Comparison of ENCODE assay signal across 11 cellular contexts in genomic region chr9:33749305-33749654, GRCh38. TPM values are rescaled to one million over a fixed set of nuclear protein-coding genes. Genes with fewer than 3 reads are reported as not detected.
A peak's percentile ranks its signal among the peaks of the same experiment; 100 is the strongest.
DNase-seq lines count a peak whose midpoint lies in the region; ATAC-seq and TF ChIP-seq lines count a peak whose summit lies in the region.
"Not testable (repeated sequence)": the region's sequence is repeated elsewhere in the genome, so short reads cannot be mapped to it uniquely, and the experiment has no call there.
"Had no signal": no experiment of that assay in that cellular context is flagged by ENCODE, and none has a peak within 500 bp of the region (broad histone marks: within the 10 kb centered on the region; RNA-seq: fewer than 3 reads in every experiment).

No MANE protein-coding gene starts in this region.

- DNase-seq in CD8-positive, alpha-beta memory T cell, result peak in 2 of 5 donors; percentile 35 to 72
- peak in 18 of 34 experiments; percentile 3 to 34 (median 18) for DNase-seq in T-cell
- peak; percentile 42 for DNase-seq in activated CD4-positive, alpha-beta memory T cell treated with anti-CD3 and anti-CD28 coated beads, Interleukin-2, amount 10 ng/mL, durations not matched to agents 7 days and 5 days
- peak; percentile 4 for DNase-seq in activated gamma-delta T cell treated with anti-CD3 and anti-CD28 coated beads, Interleukin-2, amount 50 U/mL, for 16 hours (ENCODE audit: low read depth)
- not testable (repeated sequence) for DNase-seq in central memory CD8-positive, alpha-beta T cell (ENCODE audit: low spot score in 2 of 2)
- DNase-seq in stimulated activated naive CD8-positive, alpha-beta T cell treated with anti-CD3 and anti-CD28 coated beads, Interleukin-15, amount 100 ng/mL, for 72 hours, result peak in 1 of 2 donors; percentile 50

- H3K4me2 ChIP-seq in Loucy (ENCODE audit: low read depth, low read length, poor library complexity, severe bottlenecking), result peak overlapping the region; percentile 90

- peak overlapping the region; percentile 75 for H3K9ac ChIP-seq in Loucy (ENCODE audit: low read depth, low read length, poor library complexity, severe bottlenecking)

- H3K9me2 ChIP-seq in Loucy (replicated peaks; ENCODE audit: low read depth, low read length), result not testable (repeated sequence)

- H3K4me3 Mint-ChIP-seq in CD8-positive, alpha-beta memory T cell, result peak overlapping the region; percentile 80 to 90 (median 87)
- peak overlapping the region; percentile 67 to 76 (median 68) for H3K4me3 Mint-ChIP-seq in T-cell
- H3K4me3 Mint-ChIP-seq in activated CD4-positive, alpha-beta memory T cell treated with anti-CD3 and anti-CD28 coated beads, Interleukin-2, amount 10 ng/mL, durations not matched to agents 7 days and 5 days, result peak overlapping the region; percentile 69
- H3K4me3 Mint-ChIP-seq in central memory CD8-positive, alpha-beta T cell, result peak overlapping the region; percentile 80
- peak overlapping the region; percentile 83 to 88 for H3K4me3 Mint-ChIP-seq in stimulated activated naive CD8-positive, alpha-beta T cell treated with anti-CD3 and anti-CD28 coated beads, Interleukin-15, amount 100 ng/mL, for 72 hours

- CTCF ChIA-PET in CD8-positive, alpha-beta memory T cell (lab: Charles Lee), result interaction anchor here (1.5 to 1.8 kb wide), 4 partner anchors 12 to 125 kb away, joined by 4 to 7 read pairs (median 7); no protein-coding TSS in a partner anchor
- CTCF ChIA-PET in T-cell (lab: Charles Lee), result interaction anchor here in 1 of 2 donors (1.2 to 1.9 kb wide), 4 partner anchors 9 to 65 kb away, joined by 3 to 8 read pairs (median 5); no protein-coding TSS in a partner anchor
- CTCF ChIA-PET in activated CD4-positive, alpha-beta memory T cell treated with anti-CD3 and anti-CD28 coated beads, Interleukin-2, amount 10 ng/mL, durations not matched to agents 7 days and 5 days (lab: Charles Lee), result interaction anchor here (1.1 to 3.2 kb wide), 4 partner anchors 10 to 133 kb away, joined by 3 to 15 read pairs (median 6); no protein-coding TSS in a partner anchor

- peak in 3 of 4 experiments; percentile 26 to 68 (median 28) for ATAC-seq in T-cell (replicated peaks in 1 of 4)
- peak; percentile 40 for ATAC-seq in central memory CD8-positive, alpha-beta T cell (replicated peaks; ENCODE audit: extremely low read depth, poor library complexity, severe bottlenecking)
- ATAC-seq in stimulated activated naive CD8-positive, alpha-beta T cell treated with anti-CD3 and anti-CD28 coated beads, Interleukin-15, amount 100 ng/mL, for 72 hours, result peak; percentile 82

- not testable (repeated sequence) for H3K9me3 Mint-ChIP-seq in CD8-positive, alpha-beta memory T cell; T-cell; activated CD4-positive, alpha-beta memory T cell treated with anti-CD3 and anti-CD28 coated beads, Interleukin-2, amount 10 ng/mL, durations not matched to agents 7 days and 5 days; central memory CD8-positive, alpha-beta T cell; stimulated activated naive CD8-positive, alpha-beta T cell treated with anti-CD3 and anti-CD28 coated beads, Interleukin-15, amount 100 ng/mL, for 72 hours

- H3K36me3 Mint-ChIP-seq in CD8-positive, alpha-beta memory T cell; T-cell; activated CD4-positive, alpha-beta memory T cell treated with anti-CD3 and anti-CD28 coated beads, Interleukin-2, amount 10 ng/mL, durations not matched to agents 7 days and 5 days (ENCODE audit: low read depth); central memory CD8-positive, alpha-beta T cell (ENCODE audit: insufficient read depth): not testable (repeated sequence)

- peak overlapping the region; percentile 52 to 91 (median 88) for H3K27ac Mint-ChIP-seq in CD8-positive, alpha-beta memory T cell
- peak overlapping the region; percentile 59 to 63 for H3K27ac Mint-ChIP-seq in T-cell
- peak overlapping the region; percentile 66 for H3K27ac Mint-ChIP-seq in activated CD4-positive, alpha-beta memory T cell treated with anti-CD3 and anti-CD28 coated beads, Interleukin-2, amount 10 ng/mL, durations not matched to agents 7 days and 5 days
- H3K27ac Mint-ChIP-seq in central memory CD8-positive, alpha-beta T cell (ENCODE audit: low read depth), result peak overlapping the region; percentile 23
- peak overlapping the region; percentile 53 to 88 for H3K27ac Mint-ChIP-seq in stimulated activated naive CD8-positive, alpha-beta T cell treated with anti-CD3 and anti-CD28 coated beads, Interleukin-15, amount 100 ng/mL, for 72 hours

- H2AFZ ChIP-seq in Loucy (ENCODE audit: low read length), result peak overlapping the region; percentile 77

- H3K79me2 ChIP-seq in Loucy (ENCODE audit: insufficient read depth, low read length), result not testable (repeated sequence)

- H3K36me3 ChIP-seq in CD8-positive, alpha-beta memory T cell (ENCODE audit: insufficient read depth, low read length); Loucy (ENCODE audit: insufficient read depth, low read length); neutrophil: not testable (repeated sequence)

- peaks cover 12% of the 10 kb centered on the region for H3K27me3 ChIP-seq in CD8-positive, alpha-beta memory T cell (ENCODE audit: insufficient read depth, low read length, poor library complexity, severe bottlenecking)
- H3K27me3 ChIP-seq in Loucy (ENCODE audit: insufficient read depth, low read length, poor library complexity, severe bottlenecking), result not testable (repeated sequence)
- peaks cover 85% of the 10 kb centered on the region for H3K27me3 ChIP-seq in neutrophil

- H3K4me3 ChIP-seq in CD8-positive, alpha-beta memory T cell (ENCODE audit: low read length), result peak overlapping the region; percentile 34
- H3K4me3 ChIP-seq in Loucy (ENCODE audit: low read length, poor library complexity, severe bottlenecking), result peak overlapping the region; percentile 78
- peak overlapping the region; percentile 35 to 48 for H3K4me3 ChIP-seq in neutrophil (ENCODE audit: low read depth in 1 of 2, low read length in 1 of 2)

- not testable (repeated sequence) for H3K9me3 ChIP-seq in CD8-positive, alpha-beta memory T cell (ENCODE audit: low read length); Loucy (ENCODE audit: insufficient read depth, low read depth, low read length); neutrophil

- not testable (repeated sequence) for H4K20me1 ChIP-seq in Loucy (ENCODE audit: insufficient read depth, low read length, poor library complexity, severe bottlenecking)

- POLR2A ChIA-PET in CD8-positive, alpha-beta memory T cell (lab: Charles Lee), result interaction anchor here (1.0 kb wide), 1 partner anchor 27 kb away, joined by 4 read pairs; no protein-coding TSS in a partner anchor
- POLR2A ChIA-PET in T-cell (lab: Charles Lee), result interaction anchor here in 1 of 2 donors (0.7 kb wide), 1 partner anchor 399 kb away, joined by 8 read pairs; no protein-coding TSS in a partner anchor
- POLR2A ChIA-PET in activated CD4-positive, alpha-beta memory T cell treated with anti-CD3 and anti-CD28 coated beads, Interleukin-2, amount 10 ng/mL, durations not matched to agents 7 days and 5 days (lab: Charles Lee), result interaction anchor here (1.4 kb wide), 1 partner anchor 67 kb away, joined by 8 read pairs; the partner anchor contains the start of gene UBE2R2

- TF ChIP-seq CTCF in Loucy (conservative IDR thresholded peaks at IDR 0.05; ENCODE audit: low read length); neutrophil (IDR thresholded peaks at IDR 0.05): not testable (repeated sequence)

- not testable (repeated sequence) for H3F3A ChIP-seq in Loucy (ENCODE audit: low read depth)

- peaks cover 38 to 56% (median 42%) of the 10 kb centered on the region in 3 donors for H3K4me1 Mint-ChIP-seq in CD8-positive, alpha-beta memory T cell
- peaks cover 14 to 37% (median 33%) of the 10 kb centered on the region in 3 donors for H3K4me1 Mint-ChIP-seq in T-cell
- peaks cover 35% of the 10 kb centered on the region for H3K4me1 Mint-ChIP-seq in activated CD4-positive, alpha-beta memory T cell treated with anti-CD3 and anti-CD28 coated beads, Interleukin-2, amount 10 ng/mL, durations not matched to agents 7 days and 5 days
- H3K4me1 Mint-ChIP-seq in central memory CD8-positive, alpha-beta T cell, result peaks cover 40% of the 10 kb centered on the region
- peaks cover 39% of the 10 kb centered on the region for H3K4me1 Mint-ChIP-seq in stimulated activated naive CD8-positive, alpha-beta T cell treated with anti-CD3 and anti-CD28 coated beads, Interleukin-15, amount 100 ng/mL, for 72 hours

- peaks cover 30 to 39% of the 10 kb centered on the region in 2 donors for H3K27me3 Mint-ChIP-seq in CD8-positive, alpha-beta memory T cell
- H3K27me3 Mint-ChIP-seq in T-cell, result peaks cover 49 to 58% of the 10 kb centered on the region in 2 donors
- peaks cover 77% of the 10 kb centered on the region for H3K27me3 Mint-ChIP-seq in activated CD4-positive, alpha-beta memory T cell treated with anti-CD3 and anti-CD28 coated beads, Interleukin-2, amount 10 ng/mL, durations not matched to agents 7 days and 5 days
- H3K27me3 Mint-ChIP-seq in central memory CD8-positive, alpha-beta T cell, result peaks cover 52% of the 10 kb centered on the region
- H3K27me3 Mint-ChIP-seq in stimulated activated naive CD8-positive, alpha-beta T cell treated with anti-CD3 and anti-CD28 coated beads, Interleukin-15, amount 100 ng/mL, for 72 hours, result peaks cover 76% of the 10 kb centered on the region

- H3K27ac ChIP-seq in CD8-positive, alpha-beta memory T cell (ENCODE audit: low read depth, low read length), result not testable (repeated sequence)
- peak overlapping the region; percentile 38 for H3K27ac ChIP-seq in neutrophil

- not testable (repeated sequence) for H3K4me1 ChIP-seq in CD8-positive, alpha-beta memory T cell (ENCODE audit: insufficient read depth, low read length)
- H3K4me1 ChIP-seq in Loucy (ENCODE audit: insufficient read depth, low read length, poor library complexity, severe bottlenecking) (peaks cover 39% of the 10 kb centered on the region), neutrophil (ENCODE audit: control insufficient read depth in 1 of 2, insufficient read depth in 1 of 2, low read depth in 1 of 2, low read length in 1 of 2) (peaks cover 6 to 13% of the 10 kb centered on the region in 2 experiments)

RNA-seq across cellular contexts. Expression of gene PRSS3, which starts 46.1 kb away (rescaled TPM):
- under 1 TPM; 0.72 to 0.84 TPM for total RNA-seq in CD8-positive, alpha-beta memory T cell
- polyA plus RNA-seq in CD8-positive, alpha-beta memory T cell, result not detected
- total RNA-seq in T-cell, result 1 to 10 TPM in 3 of 5 donors, not detected in 2; 1.1 to 1.9 (median 1.4) TPM
- total RNA-seq in activated CD4-positive, alpha-beta memory T cell treated with anti-CD3 and anti-CD28 coated beads, Interleukin-2, amount 10 ng/mL, durations not matched to agents 7 days and 5 days, result not detected
- total RNA-seq: occipital lobe, SJCRH30, thyroid gland had no signal

Comparison
In these comparisons a context has a peak if more than half of its experiments do, and no peak if none do; other contexts are left out.
1. H3K27ac Mint-ChIP-seq: peak in every context shown above with its lines; median percentile 88 in CD8-positive, alpha-beta memory T cell; 70 in stimulated activated naive CD8-positive, alpha-beta T cell treated with anti-CD3 and anti-CD28 coated beads, Interleukin-15, amount 100 ng/mL, for 72 hours; 66 in activated CD4-positive, alpha-beta memory T cell treated with anti-CD3 and anti-CD28 coated beads, Interleukin-2, amount 10 ng/mL, durations not matched to agents 7 days and 5 days; 61 in T-cell; 23 in central memory CD8-positive, alpha-beta T cell.
2. ATAC-seq: peak in every context shown above with its lines; median percentile 82 in stimulated activated naive CD8-positive, alpha-beta T cell treated with anti-CD3 and anti-CD28 coated beads, Interleukin-15, amount 100 ng/mL, for 72 hours; 40 in central memory CD8-positive, alpha-beta T cell; 28 in T-cell.